9 cellular contexts compared by ENCODE assay signal in genomic region chr7:151727579-151728285, GRCh38.
DNase-seq lines count a peak whose midpoint lies in the region; ATAC-seq, FAIRE-seq and TF ChIP-seq lines count a peak whose summit lies in the region.
"Had no signal": no experiment of that assay in that cellular context is flagged by ENCODE, and none has a peak within 500 bp of the region (broad histone marks: within the 10 kb centered on the region; RNA-seq: fewer than 3 reads in every experiment).

No MANE protein-coding gene starts in this region.

- no peaks in the 10 kb centered on the region for H3K9me2 ChIP-seq in HCT116 (ENCODE audit: insufficient read depth)

- H3K9me3 Mint-ChIP-seq in Calu3 (ENCODE audit: low read depth, unreplicated experiment) = no peaks in the 10 kb centered on the region

- peaks cover 5% of the 10 kb centered on the region for H3K36me3 Mint-ChIP-seq in Calu3 (ENCODE audit: insufficient read depth, unreplicated experiment)

- peaks cover 26% of the 10 kb centered on the region for H3K4me1 Mint-ChIP-seq in Calu3 (ENCODE audit: low read depth, unreplicated experiment)

- no peak for TF ChIP-seq RAD21 in HCT116 (IDR thresholded peaks at IDR 0.05; ENCODE audit: low read depth)

- no peaks in the 10 kb centered on the region for H3K27me3 Mint-ChIP-seq in Calu3 (ENCODE audit: unreplicated experiment)

- FAIRE-seq in RCC 7860 (lab: Jason Lieb, UNC) = peak; percentile 96

- peak overlapping the region; percentile 46 for H3K27ac ChIP-seq in HCT116 (ENCODE audit: low read depth, low read length)
- H3K27ac ChIP-seq in adipose tissue (ENCODE audit: low read depth, low read length) = peak overlapping the region; percentile 13
- H3K27ac ChIP-seq: neutrophil had no signal

- H3K36me3 ChIP-seq in HCT116 (ENCODE audit: control insufficient read depth in 1 of 2, insufficient read depth in 2 of 2, low read length in 2 of 2) = no peaks in the 10 kb centered on the region
- H3K36me3 ChIP-seq: neutrophil had no signal

- H4K20me1 ChIP-seq in HCT116 (ENCODE audit: insufficient read depth) = no peaks in the 10 kb centered on the region

- H3K79me2 ChIP-seq in HCT116 (ENCODE audit: insufficient read depth, low read length) = no peaks in the 10 kb centered on the region

- no peak for TF ChIP-seq POLR2A in HCT116 (IDR thresholded peaks at IDR 0.05; ENCODE audit: borderline replicate concordance, extremely low read depth, insufficient read depth, insufficient read length)

- peak overlapping the region in 1 of 2 experiments; percentile 34; a peak in 3 of 4 replicates for H3K4me3 ChIP-seq in HCT116 (replicated peaks in 1 of 2; ENCODE audit: low read depth in 1 of 2, low read length in 2 of 2)

- BruUV-seq in Calu3 (replicated peaks; lab: Mats Ljungman, UMichigan) (no TSS peak), HCT116 (replicated peaks; lab: Mats Ljungman, UMichigan) (no TSS peak)

- 48 to 84% (median 48%) methylated on average over 18 of the region's 18 CpGs for WGBS in adipose tissue, 3 donors

- H3K9ac ChIP-seq in HCT116 (ENCODE audit: low read length) = peak overlapping the region; percentile 51

- RAD21 ChIA-PET in HCT116 (lab: Charles Lee; ENCODE audit: low non-redundant PET in 1 of 2, low total read pairs in 2 of 2, uncharacterized antibody in 2 of 2, unreplicated experiment in 2 of 2) = no interaction called here

- H3K27ac Mint-ChIP-seq in Calu3 (ENCODE audit: unreplicated experiment) = peak overlapping the region; percentile 11

- TF ChIP-seq CTCF in Calu3 (IDR thresholded peaks at IDR 0.05; ENCODE audit: unreplicated experiment) = no peak
- no peak for TF ChIP-seq CTCF in HCT116 (IDR thresholded peaks at IDR 0.05 in 2 of 3, conservative IDR thresholded peaks at IDR 0.05 in 1 of 3; ENCODE audit: borderline replicate concordance in 1 of 3, insufficient read depth in 1 of 3, low read depth in 2 of 3, low read length in 2 of 3)

- H3K27me3 ChIP-seq in HCT116 (ENCODE audit: insufficient read depth, low read length) = no peaks in the 10 kb centered on the region
- H3K27me3 ChIP-seq: neutrophil had no signal

- H3K4me2 ChIP-seq in HCT116 (ENCODE audit: low read length) = peak overlapping the region; percentile 76

- H3K4me3 Mint-ChIP-seq in Calu3 (ENCODE audit: low read depth, unreplicated experiment) = peak overlapping the region; percentile 24

- H3K9me3 ChIP-seq in HCT116 (ENCODE audit: control insufficient read depth in 1 of 2, insufficient read depth in 1 of 2, low read depth in 1 of 2, low read length in 2 of 2) = no peaks in the 10 kb centered on the region
- H3K9me3 ChIP-seq: neutrophil had no signal

- peak; percentile 89 for ATAC-seq in HCT116
- no peak for ATAC-seq in HG03520 (IDR thresholded peaks at IDR 0.05; ENCODE audit: unreplicated experiment)

- intact Hi-C loops in Calu3 (cut with micrococcal nuclease; ENCODE audit: unreplicated experiment) = no loop called here
- intact Hi-C loops in HCT116 (cut with micrococcal nuclease) = no loop called here

- no peak overlapping the region for H2AFZ ChIP-seq in HCT116 (ENCODE audit: low read depth, low read length, poor library complexity, severe bottlenecking)

- CTCF ChIA-PET in Calu3 (lab: Charles Lee) (interaction anchor here (0.6 to 1.1 kb wide), 3 partner anchors 9 to 97 kb away, joined by 3 to 5 read pairs (median 3); no protein-coding TSS in a partner anchor), HCT116 (lab: Charles Lee) (interaction anchor here (1.0 kb wide), 1 partner anchor 18 kb away, joined by 4 read pairs; no protein-coding TSS in a partner anchor)

- POLR2A ChIA-PET in HCT116 (lab: Charles Lee) = interaction anchor here (0.8 kb wide), 1 partner anchor 95 kb away, joined by 4 read pairs; no protein-coding TSS in a partner anchor

- peak; percentile 88 for DNase-seq in Calu3
- peak; percentile 91 for DNase-seq in HCT116 (ENCODE audit: low read depth, low spot score)
- peak; percentile 100 for DNase-seq in RCC 7860 (ENCODE audit: low spot score)
- DNase-seq in kidney tubule cell (ENCODE audit: low spot score) = peak; percentile 100
- peak; percentile 27 to 60 (median 53) for DNase-seq in stimulated activated CD4-positive, alpha-beta T cell treated with anti-CD3 and anti-CD28 coated beads, TNF-alpha, amount 100 ng/mL, for 48 hours (ENCODE audit: low read depth in 3 of 3)
- DNase-seq in NCI-H82 treated with DMSO at 0.1 percent for 48 hours (lab: John Stamatoyannopoulos, UW; ENCODE audit: unreplicated experiment) = no peak

- H3K4me1 ChIP-seq in HCT116 (ENCODE audit: control insufficient read depth in 1 of 2, insufficient read depth in 2 of 2, low read length in 2 of 2) = peaks cover 30 to 35% of the 10 kb centered on the region in 2 experiments

TF ChIP-seq in HCT116, 20 proteins besides CTCF, POLR2A, EP300 and RAD21:
- TF ChIP-seq SP1 (IDR thresholded peaks at IDR 0.05; ENCODE audit: low read depth) (peak; percentile 93), REST (IDR thresholded peaks at IDR 0.05; ENCODE audit: low read depth) (no peak), MAX (IDR thresholded peaks at IDR 0.05) (peak; percentile 60), SIN3A (IDR thresholded peaks at IDR 0.05; ENCODE audit: low read depth) (no peak; the same call in 1 of the 2 replicates), POLR2AphosphoS5 (IDR thresholded peaks at IDR 0.05; ENCODE audit: low read depth, low read length) (peak; percentile 78), CBX3 (IDR thresholded peaks at IDR 0.05; ENCODE audit: low read depth) (0 out of 2 replicates have a peak, but pooled peaks have one; percentile 70), EZH2 (IDR thresholded peaks at IDR 0.05) (no peak), ZBTB33 (IDR thresholded peaks at IDR 0.05; ENCODE audit: extremely low read depth, insufficient replicate concordance, low read length) (no peak), CEBPB (IDR thresholded peaks at IDR 0.05; ENCODE audit: low read depth) (no peak), JUND (IDR thresholded peaks at IDR 0.05) (peak; percentile 98), ZFX (IDR thresholded peaks at IDR 0.05) (no peak), EZH2phosphoT487 (IDR thresholded peaks at IDR 0.05; ENCODE audit: borderline replicate concordance) (no peak), TCF7L2 (IDR thresholded peaks at IDR 0.05; ENCODE audit: borderline replicate concordance, extremely low read depth, insufficient read depth, insufficient read length) (peak; percentile 76), YY1 (IDR thresholded peaks at IDR 0.05; ENCODE audit: extremely low read depth, insufficient replicate concordance, low read depth, low read length) (peak; percentile 38), ZNF274 (IDR thresholded peaks at IDR 0.05; ENCODE audit: low read depth, low read length) (no peak), SRF (IDR thresholded peaks at IDR 0.05; ENCODE audit: low read depth) (no peak; the same call in 1 of the 2 replicates), EGR1 (IDR thresholded peaks at IDR 0.05; ENCODE audit: low read depth) (no peak), ELF1 (IDR thresholded peaks at IDR 0.05; ENCODE audit: borderline replicate concordance, low read depth) (no peak), FOSL1 (IDR thresholded peaks at IDR 0.05; ENCODE audit: low read depth) (peak; percentile 97)
- TF ChIP-seq, protein P1, sequence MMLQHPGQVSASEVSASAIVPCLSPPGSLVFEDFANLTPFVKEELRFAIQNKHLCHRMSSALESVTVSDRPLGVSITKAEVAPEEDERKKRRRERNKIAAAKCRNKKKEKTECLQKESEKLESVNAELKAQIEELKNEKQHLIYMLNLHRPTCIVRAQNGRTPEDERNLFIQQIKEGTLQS (IDR thresholded peaks at IDR 0.05) = no peak; the same call in 1 of the 2 replicates
